ENCODE assay signal across 20 cellular contexts in genomic region chr20:47698142-47698541, GRCh38.
DNase-seq lines count a peak whose midpoint lies in the region; ATAC-seq, FAIRE-seq and TF ChIP-seq lines count a peak whose summit lies in the region.
"Had no signal": no experiment of that assay in that cellular context is flagged by ENCODE, and none has a peak within 500 bp of the region (broad histone marks: within the 10 kb centered on the region; RNA-seq: fewer than 3 reads in every experiment).

No MANE protein-coding gene starts in this region.

- FAIRE-seq in bronchial epithelial cell (lab: Jason Lieb, UNC), result peak; percentile 7
- FAIRE-seq: A549, D721Med, G401.6, GM12891 had no signal

- H3K4me1 ChIP-seq in HCT116 (ENCODE audit: control insufficient read depth in 1 of 2, insufficient read depth in 2 of 2, low read length in 2 of 2), result no peaks in the 10 kb centered on the region
- H3K4me1 ChIP-seq: A549, Caco-2 had no signal

- H3K4me2 ChIP-seq in HCT116 (ENCODE audit: low read length), result no peak overlapping the region
- H3K4me2 ChIP-seq: A549 had no signal

- no peak for TF ChIP-seq RAD21 in HCT116 (IDR thresholded peaks at IDR 0.05; ENCODE audit: low read depth)

- no peak overlapping the region for H2AFZ ChIP-seq in HCT116 (ENCODE audit: low read depth, low read length, poor library complexity, severe bottlenecking)

- BruUV-seq in HCT116 (replicated peaks; lab: Mats Ljungman, UMichigan), result no TSS peak

- H3K4me3 ChIP-seq in HCT116 (replicated peaks in 1 of 2; ENCODE audit: low read depth in 1 of 2, low read length in 2 of 2) (no peak overlapping the region), bronchial epithelial cell (ENCODE audit: low read depth, low read length) (no peak overlapping the region)
- H3K4me3 ChIP-seq: A549; BLaER1 treated with 17β-estradiol and CSF1 and Interleukin-3, amounts not matched to agents 10 nM and 100 nM had no signal

- DNase-seq in HCT116 (ENCODE audit: low read depth, low spot score) (no peak), RWPE1 (ENCODE audit: low spot score) (no peak), bronchial epithelial cell (ENCODE audit: low read depth) (no peak), A172 (ENCODE audit: low spot score) (no peak)
- DNase-seq in activated CD4-positive, alpha-beta T cell treated with anti-CD3 and anti-CD28 coated beads for 4 hours, result no peak
- DNase-seq: 8988T; AML-193; Caco-2; Calu3; CD4-positive, alpha-beta T cell; CD8-positive, alpha-beta T cell; DMS79 treated with DMSO at 0.1 percent for 48 hours; GF-D8 had no signal

- no peak for TF ChIP-seq POLR2A in HCT116 (IDR thresholded peaks at IDR 0.05; ENCODE audit: borderline replicate concordance, extremely low read depth, insufficient read depth, insufficient read length)

- ATAC-seq in HCT116, result peak; percentile 74
- ATAC-seq in GM18520 (IDR thresholded peaks at IDR 0.05; ENCODE audit: unreplicated experiment), result no peak
- ATAC-seq: CD8-positive, alpha-beta T cell had no signal

- RAD21 ChIA-PET in HCT116 (lab: Charles Lee; ENCODE audit: low non-redundant PET in 1 of 2, low total read pairs in 2 of 2, uncharacterized antibody in 2 of 2, unreplicated experiment in 2 of 2), result no interaction called here

- TF ChIP-seq CTCF in HCT116 (IDR thresholded peaks at IDR 0.05 in 2 of 3, conservative IDR thresholded peaks at IDR 0.05 in 1 of 3; ENCODE audit: borderline replicate concordance in 1 of 3, insufficient read depth in 1 of 3, low read depth in 2 of 3, low read length in 2 of 3) (no peak), RWPE1 (conservative IDR thresholded peaks at IDR 0.05; ENCODE audit: low read depth) (no peak), bronchial epithelial cell (IDR thresholded peaks at IDR 0.05; ENCODE audit: insufficient read depth, low read length, severe bottlenecking) (no peak)

- H3K9ac ChIP-seq in HCT116 (ENCODE audit: low read length), result no peak overlapping the region
- H3K9ac ChIP-seq: BLaER1 treated with 17β-estradiol and CSF1 and Interleukin-3, amounts not matched to agents 10 nM and 100 nM had no signal

- H3K79me2 ChIP-seq in HCT116 (ENCODE audit: insufficient read depth, low read length), result no peaks in the 10 kb centered on the region

- POLR2A ChIA-PET in HCT116 (lab: Charles Lee), result no interaction called here
- POLR2A ChIA-PET in RWPE1 (lab: Yijun Ruan, JAX; ENCODE audit: low non-redundant PET), result interaction anchor here (0.6 kb wide), 1 partner anchor 419 kb away, joined by 5 read pairs; no protein-coding TSS in a partner anchor

- no peaks in the 10 kb centered on the region for H4K20me1 ChIP-seq in HCT116 (ENCODE audit: insufficient read depth)
- H4K20me1 ChIP-seq: BLaER1 treated with 17β-estradiol and CSF1 and Interleukin-3, amounts not matched to agents 10 nM and 100 nM had no signal

- intact Hi-C loops in HCT116 (cut with micrococcal nuclease), result no loop called here

- H3K9me2 ChIP-seq in HCT116 (ENCODE audit: insufficient read depth), result no peaks in the 10 kb centered on the region

- H3K27me3 ChIP-seq in HCT116 (ENCODE audit: insufficient read depth, low read length) (no peaks in the 10 kb centered on the region), bronchial epithelial cell (ENCODE audit: control insufficient read depth, insufficient read depth, low read length) (no peaks in the 10 kb centered on the region)
- H3K27me3 ChIP-seq: BLaER1 treated with 17β-estradiol and CSF1 and Interleukin-3, amounts not matched to agents 10 nM and 100 nM had no signal

- CTCF ChIA-PET in HCT116 (lab: Charles Lee), result no interaction called here
- CTCF ChIA-PET in RWPE1 (lab: Yijun Ruan, JAX), result interaction anchor here (0.6 kb wide), 1 partner anchor 625 kb away, joined by 3 read pairs; no protein-coding TSS in a partner anchor

- H3K9me3 ChIP-seq in HCT116 (ENCODE audit: control insufficient read depth in 1 of 2, insufficient read depth in 1 of 2, low read depth in 1 of 2, low read length in 2 of 2), result no peaks in the 10 kb centered on the region
- H3K9me3 ChIP-seq: A549; BLaER1 treated with 17β-estradiol and CSF1 and Interleukin-3, amounts not matched to agents 10 nM and 100 nM; Caco-2 had no signal

- H3K36me3 ChIP-seq in HCT116 (ENCODE audit: control insufficient read depth in 1 of 2, insufficient read depth in 2 of 2, low read length in 2 of 2) (no peaks in the 10 kb centered on the region), bronchial epithelial cell (ENCODE audit: control insufficient read depth, insufficient read depth, low read length) (peaks cover 3% of the 10 kb centered on the region)

- H3K27ac ChIP-seq in HCT116 (ENCODE audit: low read depth, low read length), result no peak overlapping the region
- peak overlapping the region; percentile 40 for H3K27ac ChIP-seq in RWPE1
- H3K27ac ChIP-seq: A549, C4-2B had no signal

TF ChIP-seq in HCT116, 20 proteins besides CTCF, POLR2A, EP300 and RAD21:
- TF ChIP-seq EGR1 (IDR thresholded peaks at IDR 0.05; ENCODE audit: low read depth), result no peak
- no peak for TF ChIP-seq POLR2AphosphoS5 (IDR thresholded peaks at IDR 0.05; ENCODE audit: low read depth, low read length)
- no peak for TF ChIP-seq ATF3 (IDR thresholded peaks at IDR 0.05)
- TF ChIP-seq ZNF274 (IDR thresholded peaks at IDR 0.05; ENCODE audit: low read depth, low read length), result no peak
- TF ChIP-seq CEBPB (IDR thresholded peaks at IDR 0.05; ENCODE audit: low read depth), result no peak
- no peak for TF ChIP-seq TCF7L2 (IDR thresholded peaks at IDR 0.05; ENCODE audit: borderline replicate concordance, extremely low read depth, insufficient read depth, insufficient read length)
- TF ChIP-seq ZBTB33 (IDR thresholded peaks at IDR 0.05; ENCODE audit: extremely low read depth, insufficient replicate concordance, low read length), result no peak
- TF ChIP-seq YY1 (IDR thresholded peaks at IDR 0.05; ENCODE audit: extremely low read depth, insufficient replicate concordance, low read depth, low read length), result no peak
- no peak for TF ChIP-seq SRF (IDR thresholded peaks at IDR 0.05; ENCODE audit: low read depth)
- no peak for TF ChIP-seq FOSL1 (IDR thresholded peaks at IDR 0.05; ENCODE audit: low read depth)
- no peak for TF ChIP-seq JUND (IDR thresholded peaks at IDR 0.05)
- no peak for TF ChIP-seq ZFX (IDR thresholded peaks at IDR 0.05)
- no peak for TF ChIP-seq SIN3A (IDR thresholded peaks at IDR 0.05; ENCODE audit: low read depth)
- no peak for TF ChIP-seq ELF1 (IDR thresholded peaks at IDR 0.05; ENCODE audit: borderline replicate concordance, low read depth)
- TF ChIP-seq EZH2phosphoT487 (IDR thresholded peaks at IDR 0.05; ENCODE audit: borderline replicate concordance), result no peak
- TF ChIP-seq EZH2 (IDR thresholded peaks at IDR 0.05), result no peak
- TF ChIP-seq SP1 (IDR thresholded peaks at IDR 0.05; ENCODE audit: low read depth), result no peak
- TF ChIP-seq CBX3 (IDR thresholded peaks at IDR 0.05; ENCODE audit: low read depth), result no peak
- TF ChIP-seq, protein P1, sequence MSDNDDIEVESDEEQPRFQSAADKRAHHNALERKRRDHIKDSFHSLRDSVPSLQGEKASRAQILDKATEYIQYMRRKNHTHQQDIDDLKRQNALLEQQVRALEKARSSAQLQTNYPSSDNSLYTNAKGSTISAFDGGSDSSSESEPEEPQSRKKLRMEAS (IDR thresholded peaks at IDR 0.05), result no peak
